In the genomic region with DNA sequence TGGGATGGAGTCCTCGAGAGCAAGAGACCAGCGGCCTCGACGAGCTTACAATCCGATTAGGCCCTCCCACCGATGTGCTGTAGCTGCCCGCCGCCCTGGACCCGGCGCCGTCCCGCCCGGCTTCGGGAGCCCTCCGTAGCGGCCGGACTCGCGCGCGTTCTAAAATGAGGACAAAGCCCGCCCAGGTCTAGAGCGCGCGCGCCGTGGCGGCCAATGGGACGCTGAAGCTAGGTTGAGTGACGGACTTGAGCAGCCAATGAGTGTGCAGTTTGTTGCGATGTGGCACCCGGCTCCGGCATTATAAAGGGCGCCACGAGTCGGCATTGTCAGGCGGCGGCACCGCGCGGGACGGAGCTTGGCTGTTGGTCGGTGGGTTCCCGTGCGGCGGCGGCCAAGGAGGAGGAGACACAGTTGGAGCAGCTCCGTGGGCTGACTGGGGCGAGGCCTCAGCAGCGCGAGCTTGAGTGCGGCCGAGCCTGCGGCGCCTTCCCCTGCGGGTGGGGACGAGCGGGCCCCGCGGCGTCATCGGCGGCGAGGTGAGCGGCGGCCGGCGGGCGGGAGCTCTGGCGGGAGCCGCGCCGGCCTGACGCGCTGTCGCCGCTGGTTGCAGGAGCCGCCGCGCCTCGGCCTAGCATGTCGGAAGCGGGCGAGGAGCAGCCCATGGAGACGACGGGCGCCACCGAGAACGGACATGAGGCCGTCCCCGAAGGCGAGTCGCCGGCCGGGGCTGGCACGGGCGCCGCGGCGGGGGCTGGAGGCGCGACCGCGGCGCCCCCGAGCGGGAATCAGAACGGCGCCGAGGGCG, we compare ENCODE assay signal across 1 cellular context.
TF ChIP-seq lines count a peak whose summit lies in the region.

HNRNPAB (plus strand) TSS at position 329 of the 805 bp plus-strand sequence; CDS start at position 634, 305 bp downstream.

TF ChIP-seq in HepG2, 621 proteins besides CTCF, POLR2A, EP300 and RAD21 (continued from another document and continues in another):
- peak; percentile 57 for TF ChIP-seq HMG20B (CRISPR knock-in tag; conservative IDR thresholded peaks at IDR 0.05)
- TF ChIP-seq ELK4 (CRISPR knock-in tag; IDR thresholded peaks at IDR 0.05; ENCODE audit: borderline replicate concordance), result no peak
- TF ChIP-seq MAFF (IDR thresholded peaks at IDR 0.05; ENCODE audit: low read depth, low read length), result no peak
- peak; percentile 62; the same call in 1 of the 2 replicates for TF ChIP-seq CREB3 (CRISPR knock-in tag; IDR thresholded peaks at IDR 0.05)
- no peak for TF ChIP-seq MBNL3 (CRISPR knock-in tag; conservative IDR thresholded peaks at IDR 0.05)
- TF ChIP-seq, protein P1, sequence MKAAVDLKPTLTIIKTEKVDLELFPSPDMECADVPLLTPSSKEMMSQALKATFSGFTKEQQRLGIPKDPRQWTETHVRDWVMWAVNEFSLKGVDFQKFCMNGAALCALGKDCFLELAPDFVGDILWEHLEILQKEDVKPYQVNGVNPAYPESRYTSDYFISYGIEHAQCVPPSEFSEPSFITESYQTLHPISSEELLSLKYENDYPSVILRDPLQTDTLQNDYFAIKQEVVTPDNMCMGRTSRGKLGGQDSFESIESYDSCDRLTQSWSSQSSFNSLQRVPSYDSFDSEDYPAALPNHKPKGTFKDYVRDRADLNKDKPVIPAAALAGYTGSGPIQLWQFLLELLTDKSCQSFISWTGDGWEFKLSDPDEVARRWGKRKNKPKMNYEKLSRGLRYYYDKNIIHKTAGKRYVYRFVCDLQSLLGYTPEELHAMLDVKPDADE (CRISPR knock-in tag; IDR thresholded peaks at IDR 0.05), result peak; percentile 87
- no peak for TF ChIP-seq CBX2 (IDR thresholded peaks at IDR 0.05; ENCODE audit: low read depth, low read length)
- TF ChIP-seq CBX2 (CRISPR knock-in tag; IDR thresholded peaks at IDR 0.05; ENCODE audit: low read depth), result no peak; the same call in 1 of the 2 replicates
- peak; percentile 56 for TF ChIP-seq ASH2L (IDR thresholded peaks at IDR 0.05; ENCODE audit: insufficient read length, low read depth, low read length)
- TF ChIP-seq ZBTB39 (CRISPR knock-in tag; IDR thresholded peaks at IDR 0.05), result no peak; the same call in 1 of the 2 replicates
- peak; percentile 95 for TF ChIP-seq AGO2 (optimal IDR thresholded peaks at IDR 0.05; ENCODE audit: low read depth, low read length)
- TF ChIP-seq, protein P2, sequence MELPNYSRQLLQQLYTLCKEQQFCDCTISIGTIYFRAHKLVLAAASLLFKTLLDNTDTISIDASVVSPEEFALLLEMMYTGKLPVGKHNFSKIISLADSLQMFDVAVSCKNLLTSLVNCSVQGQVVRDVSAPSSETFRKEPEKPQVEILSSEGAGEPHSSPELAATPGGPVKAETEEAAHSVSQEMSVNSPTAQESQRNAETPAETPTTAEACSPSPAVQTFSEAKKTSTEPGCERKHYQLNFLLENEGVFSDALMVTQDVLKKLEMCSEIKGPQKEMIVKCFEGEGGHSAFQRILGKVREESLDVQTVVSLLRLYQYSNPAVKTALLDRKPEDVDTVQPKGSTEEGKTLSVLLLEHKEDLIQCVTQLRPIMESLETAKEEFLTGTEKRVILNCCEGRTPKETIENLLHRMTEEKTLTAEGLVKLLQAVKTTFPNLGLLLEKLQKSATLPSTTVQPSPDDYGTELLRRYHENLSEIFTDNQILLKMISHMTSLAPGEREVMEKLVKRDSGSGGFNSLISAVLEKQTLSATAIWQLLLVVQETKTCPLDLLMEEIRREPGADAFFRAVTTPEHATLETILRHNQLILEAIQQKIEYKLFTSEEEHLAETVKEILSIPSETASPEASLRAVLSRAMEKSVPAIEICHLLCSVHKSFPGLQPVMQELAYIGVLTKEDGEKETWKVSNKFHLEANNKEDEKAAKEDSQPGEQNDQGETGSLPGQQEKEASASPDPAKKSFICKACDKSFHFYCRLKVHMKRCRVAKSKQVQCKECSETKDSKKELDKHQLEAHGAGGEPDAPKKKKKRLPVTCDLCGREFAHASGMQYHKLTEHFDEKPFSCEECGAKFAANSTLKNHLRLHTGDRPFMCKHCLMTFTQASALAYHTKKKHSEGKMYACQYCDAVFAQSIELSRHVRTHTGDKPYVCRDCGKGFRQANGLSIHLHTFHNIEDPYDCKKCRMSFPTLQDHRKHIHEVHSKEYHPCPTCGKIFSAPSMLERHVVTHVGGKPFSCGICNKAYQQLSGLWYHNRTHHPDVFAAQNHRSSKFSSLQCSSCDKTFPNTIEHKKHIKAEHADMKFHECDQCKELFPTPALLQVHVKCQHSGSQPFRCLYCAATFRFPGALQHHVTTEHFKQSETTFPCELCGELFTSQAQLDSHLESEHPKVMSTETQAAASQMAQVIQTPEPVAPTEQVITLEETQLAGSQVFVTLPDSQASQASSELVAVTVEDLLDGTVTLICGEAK (IDR thresholded peaks at IDR 0.05), result no peak
- TF ChIP-seq, protein P2 (CRISPR knock-in tag; IDR thresholded peaks at IDR 0.05), result peak; percentile 42; the same call in 1 of the 2 replicates
- TF ChIP-seq, protein P3, sequence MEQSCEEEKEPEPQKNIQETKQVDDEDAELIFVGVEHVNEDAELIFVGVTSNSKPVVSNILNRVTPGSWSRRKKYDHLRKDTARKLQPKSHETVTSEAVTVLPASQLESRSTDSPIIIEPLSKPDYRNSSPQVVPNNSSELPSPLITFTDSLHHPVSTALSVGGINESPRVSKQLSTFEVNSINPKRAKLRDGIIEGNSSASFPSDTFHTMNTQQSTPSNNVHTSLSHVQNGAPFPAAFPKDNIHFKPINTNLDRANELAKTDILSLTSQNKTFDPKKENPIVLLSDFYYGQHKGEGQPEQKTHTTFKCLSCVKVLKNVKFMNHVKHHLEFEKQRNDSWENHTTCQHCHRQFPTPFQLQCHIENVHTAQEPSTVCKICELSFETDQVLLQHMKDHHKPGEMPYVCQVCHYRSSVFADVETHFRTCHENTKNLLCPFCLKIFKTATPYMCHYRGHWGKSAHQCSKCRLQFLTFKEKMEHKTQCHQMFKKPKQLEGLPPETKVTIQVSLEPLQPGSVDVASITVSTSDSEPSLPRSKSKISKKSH (CRISPR knock-in tag; IDR thresholded peaks at IDR 0.05; ENCODE audit: borderline replicate concordance), result peak; percentile 76; the same call in 1 of the 2 replicates
- TF ChIP-seq ZNF780A (CRISPR knock-in tag; IDR thresholded peaks at IDR 0.05), result peak; percentile 87; the same call in 1 of the 2 replicates
- peak; percentile 91; the same call in 1 of the 2 replicates for TF ChIP-seq SALL2 (CRISPR knock-in tag; IDR thresholded peaks at IDR 0.05)
- peak; percentile 83 for TF ChIP-seq ZNF724P (CRISPR knock-in tag; IDR thresholded peaks at IDR 0.05; ENCODE audit: borderline replicate concordance)
- peak; percentile 68 for TF ChIP-seq MEF2D (CRISPR knock-in tag; IDR thresholded peaks at IDR 0.05)
- TF ChIP-seq SRF (IDR thresholded peaks at IDR 0.05; ENCODE audit: low read depth, low read length), result no peak
- TF ChIP-seq NFRKB (IDR thresholded peaks at IDR 0.05), result no peak
- peak; percentile 84 for TF ChIP-seq GABPB1 (CRISPR knock-in tag; IDR thresholded peaks at IDR 0.05)
- 0 out of 2 replicates have a peak, but pooled peaks have one; percentile 47 for TF ChIP-seq SNAPC5 (CRISPR knock-in tag; IDR thresholded peaks at IDR 0.05; ENCODE audit: borderline replicate concordance)
- peak; percentile 93 for TF ChIP-seq PHF8 (CRISPR knock-in tag; IDR thresholded peaks at IDR 0.05)
- TF ChIP-seq RBAK (CRISPR knock-in tag; IDR thresholded peaks at IDR 0.05), result no peak
- no peak for TF ChIP-seq PHF5A (CRISPR knock-in tag; IDR thresholded peaks at IDR 0.05; ENCODE audit: low read depth, unreplicated experiment)
- TF ChIP-seq ZMYM4 (CRISPR knock-in tag; IDR thresholded peaks at IDR 0.05), result peak; percentile 90
- TF ChIP-seq ZNF350 (CRISPR knock-in tag; IDR thresholded peaks at IDR 0.05; ENCODE audit: borderline replicate concordance, low read depth), result peak; percentile 90
- no peak for TF ChIP-seq ZNF235 (CRISPR knock-in tag; IDR thresholded peaks at IDR 0.05; ENCODE audit: borderline replicate concordance)
- TF ChIP-seq ZNF616 (CRISPR knock-in tag; IDR thresholded peaks at IDR 0.05; ENCODE audit: low read depth), result 0 out of 2 replicates have a peak, but pooled peaks have one; percentile 71
- TF ChIP-seq PTBP1 (IDR thresholded peaks at IDR 0.05; ENCODE audit: low read depth, low read length, poor library complexity, severe bottlenecking), result no peak
- 0 out of 2 replicates have a peak, but pooled peaks have one; percentile 16 for TF ChIP-seq ZMAT3 (CRISPR knock-in tag; conservative IDR thresholded peaks at IDR 0.05)
- TF ChIP-seq SIX4 (CRISPR knock-in tag; IDR thresholded peaks at IDR 0.05), result no peak; the same call in 1 of the 2 replicates
- TF ChIP-seq ZNF713 (CRISPR knock-in tag; IDR thresholded peaks at IDR 0.05), result 0 out of 2 replicates have a peak, but pooled peaks have one; percentile 64
- peak; percentile 53; the same call in 1 of the 2 replicates for TF ChIP-seq ZSCAN25 (CRISPR knock-in tag; IDR thresholded peaks at IDR 0.05)
- TF ChIP-seq ZSCAN20 (CRISPR knock-in tag; IDR thresholded peaks at IDR 0.05; ENCODE audit: borderline replicate concordance), result peak; percentile 70; the same call in 1 of the 2 replicates
- TF ChIP-seq GTF3A (CRISPR knock-in tag; conservative IDR thresholded peaks at IDR 0.05), result peak; percentile 81; the same call in 1 of the 2 replicates
- no peak for TF ChIP-seq ZFP36 (IDR thresholded peaks at IDR 0.05; ENCODE audit: borderline replicate concordance, low read depth, low read length, partially characterized antibody)
- TF ChIP-seq, protein P4, sequence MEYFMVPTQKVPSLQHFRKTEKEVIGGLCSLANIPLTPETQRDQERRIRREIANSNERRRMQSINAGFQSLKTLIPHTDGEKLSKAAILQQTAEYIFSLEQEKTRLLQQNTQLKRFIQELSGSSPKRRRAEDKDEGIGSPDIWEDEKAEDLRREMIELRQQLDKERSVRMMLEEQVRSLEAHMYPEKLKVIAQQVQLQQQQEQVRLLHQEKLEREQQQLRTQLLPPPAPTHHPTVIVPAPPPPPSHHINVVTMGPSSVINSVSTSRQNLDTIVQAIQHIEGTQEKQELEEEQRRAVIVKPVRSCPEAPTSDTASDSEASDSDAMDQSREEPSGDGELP (IDR thresholded peaks at IDR 0.05; ENCODE audit: borderline replicate concordance, low read depth), result peak; percentile 39; the same call in 1 of the 2 replicates
- peak; percentile 40; the same call in 1 of the 2 replicates for TF ChIP-seq ISL2 (CRISPR knock-in tag; IDR thresholded peaks at IDR 0.05)
- peak; percentile 24; the same call in 1 of the 2 replicates for TF ChIP-seq ZBTB21 (CRISPR knock-in tag; IDR thresholded peaks at IDR 0.05)
- peak; percentile 17; the same call in 1 of the 2 replicates for TF ChIP-seq ZNF558 (CRISPR knock-in tag; IDR thresholded peaks at IDR 0.05; ENCODE audit: borderline replicate concordance)
- TF ChIP-seq SIX1 (CRISPR knock-in tag; IDR thresholded peaks at IDR 0.05; ENCODE audit: borderline replicate concordance), result 0 out of 2 replicates have a peak, but pooled peaks have one; percentile 22
- TF ChIP-seq JUND (CRISPR knock-in tag; IDR thresholded peaks at IDR 0.05), result 0 out of 2 replicates have a peak, but pooled peaks have one; percentile 63
